Comparison of ENCODE assay signal across 9 cellular contexts in genomic region chr12:45051490-45052105, GRCh38. TPM values are rescaled to one million over a fixed set of nuclear protein-coding genes. Genes with fewer than 3 reads are reported as not detected.
DNase-seq lines count a peak whose midpoint lies in the region; ATAC-seq, FAIRE-seq and TF ChIP-seq lines count a peak whose summit lies in the region.
"Had no signal": no experiment of that assay in that cellular context is flagged by ENCODE, and none has a peak within 500 bp of the region (broad histone marks: within the 10 kb centered on the region; RNA-seq: fewer than 3 reads in every experiment).

No MANE protein-coding gene starts in this region.

- peaks cover 15% of the 10 kb centered on the region for H3K27me3 ChIP-seq in MG63
- H3K27me3 ChIP-seq in CD4-positive, alpha-beta T cell (ENCODE audit: control insufficient read depth, insufficient read depth, low read length): peaks cover 54% of the 10 kb centered on the region

- POLR2A ChIA-PET in A549 (lab: Yijun Ruan, JAX): no interaction called here
- POLR2A ChIA-PET in CD4-positive, alpha-beta T cell (lab: Charles Lee): no interaction called here

- H3K4me2 ChIP-seq in A549: peak overlapping the region; percentile 89

- H3K4me1 Mint-ChIP-seq in chondrocyte (ENCODE audit: low read depth): peaks cover 7% of the 10 kb centered on the region
- peaks cover 10% of the 10 kb centered on the region for H3K4me1 Mint-ChIP-seq in mesothelial cell of epicardium
- H3K4me1 Mint-ChIP-seq in CD4-positive, alpha-beta T cell (ENCODE audit: low read depth): no peaks in the 10 kb centered on the region

- H3K36me3 Mint-ChIP-seq in chondrocyte (ENCODE audit: low read depth): no peaks in the 10 kb centered on the region
- H3K36me3 Mint-ChIP-seq in mesothelial cell of epicardium: no peaks in the 10 kb centered on the region
- H3K36me3 Mint-ChIP-seq in CD4-positive, alpha-beta T cell (ENCODE audit: low read depth): no peaks in the 10 kb centered on the region
- H3K36me3 Mint-ChIP-seq: CD4-positive, CD25-positive, alpha-beta regulatory T cell had no signal

- no peak overlapping the region for H3K27ac Mint-ChIP-seq in chondrocyte (ENCODE audit: unreplicated experiment)
- H3K27ac Mint-ChIP-seq in mesothelial cell of epicardium: no peak overlapping the region
- no peak overlapping the region for H3K27ac Mint-ChIP-seq in CD4-positive, alpha-beta T cell
- H3K27ac Mint-ChIP-seq: CD4-positive, CD25-positive, alpha-beta regulatory T cell had no signal

- DNase-seq in A549 (ENCODE audit: low read depth in 1 of 2, low spot score in 1 of 2): no peak
- DNase-seq in MG63: no peak
- no peak for DNase-seq in chondrocyte (ENCODE audit: low spot score)
- no peak for DNase-seq in mesothelial cell of epicardium (ENCODE audit: low spot score in 2 of 2, unreplicated experiment in 2 of 2)
- DNase-seq in epidermal melanocyte (ENCODE audit: insufficient read length, low spot score): no peak
- no peak for DNase-seq in CD4-positive, alpha-beta T cell
- DNase-seq: CD4-positive, CD25-positive, alpha-beta regulatory T cell had no signal

- no peak for TF ChIP-seq EP300 in A549 (IDR thresholded peaks at IDR 0.05)

- peak overlapping the region; percentile 44 for H3K4me3 Mint-ChIP-seq in chondrocyte (ENCODE audit: unreplicated experiment)
- peak overlapping the region; percentile 72 for H3K4me3 Mint-ChIP-seq in mesothelial cell of epicardium
- no peak overlapping the region for H3K4me3 Mint-ChIP-seq in CD4-positive, alpha-beta T cell
- H3K4me3 Mint-ChIP-seq: CD4-positive, CD25-positive, alpha-beta regulatory T cell had no signal

- TF ChIP-seq RAD21 in A549 (conservative IDR thresholded peaks at IDR 0.05 in 1 of 2, IDR thresholded peaks at IDR 0.05 in 1 of 2): no peak

- no peaks in the 10 kb centered on the region for H3K36me3 ChIP-seq in MG63

- WGBS in A549 (ENCODE audit: missing lambda C conversion rate): 20% methylated on average over 15 of the region's 25 CpGs

- peaks cover 6% of the 10 kb centered on the region; the same call in 1 of the 3 replicates for H3K4me1 ChIP-seq in A549

- ATAC-seq in A549: peak; percentile 8 to 64; a peak in 3 of 6 replicates
- ATAC-seq in GM21737 (IDR thresholded peaks at IDR 0.05; ENCODE audit: unreplicated experiment): no peak
- ATAC-seq in GM18873 (IDR thresholded peaks at IDR 0.05; ENCODE audit: low FRiP score, unreplicated experiment): no peak
- ATAC-seq in CD4-positive, alpha-beta T cell (ENCODE audit: poor library complexity): no peak

- no peak overlapping the region for H3K27ac ChIP-seq in A549
- no peak overlapping the region for H3K27ac ChIP-seq in CD4-positive, alpha-beta T cell (ENCODE audit: low read depth, low read length)

- intact Hi-C loops in CD4-positive, alpha-beta T cell (cut with DNase I, micrococcal nuclease): no loop called here

- TF ChIP-seq CTCF in A549 (IDR thresholded peaks at IDR 0.05) (no peak), chondrocyte (IDR thresholded peaks at IDR 0.05) (no peak), mesothelial cell of epicardium (IDR thresholded peaks at IDR 0.05; ENCODE audit: unreplicated experiment) (no peak)
- no peak for TF ChIP-seq CTCF in CD4-positive, alpha-beta T cell (IDR thresholded peaks at IDR 0.05)

- CTCF ChIA-PET in A549 (lab: Yijun Ruan, JAX): interaction anchor here (1.0 kb wide), 1 partner anchor 492 kb away, joined by 3 read pairs; no protein-coding TSS in a partner anchor
- CTCF ChIA-PET in CD4-positive, alpha-beta T cell (lab: Charles Lee): no interaction called here

- H3K9me3 Mint-ChIP-seq in chondrocyte (ENCODE audit: low read depth): no peaks in the 10 kb centered on the region
- H3K9me3 Mint-ChIP-seq in mesothelial cell of epicardium: no peaks in the 10 kb centered on the region
- H3K9me3 Mint-ChIP-seq in CD4-positive, alpha-beta T cell: no peaks in the 10 kb centered on the region

- TF ChIP-seq POLR2A in A549 (IDR thresholded peaks at IDR 0.05; ENCODE audit: low read length): no peak

- FAIRE-seq in A549 (lab: Jason Lieb, UNC): no peak

- H3K9me3 ChIP-seq in A549 (no peaks in the 10 kb centered on the region; the same call in 2 of the 3 replicates), MG63 (no peaks in the 10 kb centered on the region)
- H3K9me3 ChIP-seq in CD4-positive, alpha-beta T cell (ENCODE audit: control insufficient read depth, low read length): no peaks in the 10 kb centered on the region

- H3K27me3 Mint-ChIP-seq in chondrocyte (ENCODE audit: low read depth): peaks cover 69% of the 10 kb centered on the region
- peaks cover 87% of the 10 kb centered on the region for H3K27me3 Mint-ChIP-seq in mesothelial cell of epicardium (ENCODE audit: low read depth)
- peaks cover 56% of the 10 kb centered on the region for H3K27me3 Mint-ChIP-seq in CD4-positive, alpha-beta T cell

- H3K4me3 ChIP-seq in A549 (peak overlapping the region; percentile 47), MG63 (peak overlapping the region; percentile 39)

TF ChIP-seq in A549, 52 proteins besides CTCF, POLR2A, EP300 and RAD21:
- TF ChIP-seq NR3C1 (IDR thresholded peaks at IDR 0.05): no peak
- no peak for TF ChIP-seq KDM5A (IDR thresholded peaks at IDR 0.05)
- TF ChIP-seq MYC (IDR thresholded peaks at IDR 0.05; ENCODE audit: borderline replicate concordance, low read length): no peak
- no peak for TF ChIP-seq REST (IDR thresholded peaks at IDR 0.05)
- TF ChIP-seq EHMT2 (IDR thresholded peaks at IDR 0.05; ENCODE audit: low read depth): no peak
- no peak for TF ChIP-seq MAFK (IDR thresholded peaks at IDR 0.05; ENCODE audit: partially characterized antibody)
- TF ChIP-seq BCL3 (IDR thresholded peaks at IDR 0.05): no peak
- TF ChIP-seq KDM1A (IDR thresholded peaks at IDR 0.05; ENCODE audit: low read depth): no peak
- no peak for TF ChIP-seq CEBPB (IDR thresholded peaks at IDR 0.05)
- no peak for TF ChIP-seq MAZ (IDR thresholded peaks at IDR 0.05; ENCODE audit: borderline replicate concordance, low read depth, low read length)
- no peak for TF ChIP-seq HDAC2 (IDR thresholded peaks at IDR 0.05)
- no peak for TF ChIP-seq PBX3 (IDR thresholded peaks at IDR 0.05)
- no peak for TF ChIP-seq SREBF2 (IDR thresholded peaks at IDR 0.05)
- no peak for TF ChIP-seq HOXA7 (CRISPR knock-in tag; IDR thresholded peaks at IDR 0.05)
- no peak for TF ChIP-seq JUN (IDR thresholded peaks at IDR 0.05)
- no peak for TF ChIP-seq CHD4 (IDR thresholded peaks at IDR 0.05; ENCODE audit: borderline replicate concordance)
TF ChIP-seq in A549: peak in this region for 0.

RNA-seq across cellular contexts. Expression of gene DBX2, which starts 0.7 kb away (rescaled TPM):
- not detected in 2 replicates for polyA plus RNA-seq in A549 (2011; rRNA removed)
- not detected in 2 replicates for polyA plus RNA-seq in A549 (2012; cell fraction: cytosol; rRNA removed)
- not detected in 2 replicates for polyA plus RNA-seq in A549 (2012; cell fraction: nucleus; rRNA removed)
- polyA plus RNA-seq in A549 (2017; fragmentation: RNase III; extraction: RNeasy Plus Mini Kit Qiagen cat#74134 plus additional on column Dnase treatment): not detected in 3 replicates
- polyA minus RNA-seq in A549 (2011; rRNA and poly(A)+ RNA removed): not detected in 2 replicates
- not detected in 2 replicates for total RNA-seq in MG63 (2014; rRNA removed; shearing (Covaris generic); ENCODE audit: low replicate concordance)
- not detected in 3 replicates for total RNA-seq in chondrocyte
- total RNA-seq in mesothelial cell of epicardium: not detected in 3 replicates
- total RNA-seq in CD4-positive, alpha-beta T cell: not detected
- total RNA-seq: CD4-positive, CD25-positive, alpha-beta regulatory T cell had no signal
- polyA plus RNA-seq: CD4-positive, CD25-positive, alpha-beta regulatory T cell had no signal

Comparison
In these comparisons a context has a peak if more than half of its experiments do, and no peak if none do; other contexts are left out.
1. ATAC-seq: peak in A549 (2 of 2); none in GM21737 (single experiment), GM18873 (single experiment) and CD4-positive, alpha-beta T cell (single experiment).